Comparison of ENCODE assay signal across 8 cellular contexts in genomic region chr3:100993309-100993708, GRCh38. TPM values are rescaled to one million over a fixed set of nuclear protein-coding genes. Genes with fewer than 3 reads are reported as not detected.
DNase-seq lines count a peak whose midpoint lies in the region; ATAC-seq and TF ChIP-seq lines count a peak whose summit lies in the region.

TSS of gene ABI3BP (minus strand) at chr3:100993421. CDS start at chr3:100993384, 37 bp downstream.

- TF ChIP-seq POLR2A in breast epithelium (IDR thresholded peaks at IDR 0.05): no peak

- H3K27ac ChIP-seq in breast epithelium: peak within 1 kb of the TSS; percentile 31 to 72

- intact Hi-C loops in breast epithelium (cut with DNase I; ENCODE audit: low total_unique reads): no loop called here

- no peak for TF ChIP-seq CTCF in breast epithelium (IDR thresholded peaks at IDR 0.05)
- TF ChIP-seq CTCF in kidney epithelial cell (IDR thresholded peaks at IDR 0.05; ENCODE audit: insufficient read depth, low read length, poor library complexity, severe bottlenecking): no peak

- H3K4me1 ChIP-seq in breast epithelium: no peaks in the 10 kb centered on the region

- peak; percentile 5 for DNase-seq in activated CD8-positive, alpha-beta memory T cell treated with anti-CD3 and anti-CD28 coated beads, Interleukin-2, amount 50 U/mL, for 24 hours (ENCODE audit: extremely low read depth)
- DNase-seq in activated CD8-positive, alpha-beta memory T cell treated with anti-CD3 and anti-CD28 coated beads for 24 hours: no peak
- DNase-seq in breast epithelium (ENCODE audit: low spot score in 2 of 2) (peak in 1 of 2 donors; percentile 39), kidney epithelial cell (ENCODE audit: low read depth) (peak; percentile 52), NCI-H345 treated with DMSO at 0.1 percent for 48 hours (lab: John Stamatoyannopoulos, UW; ENCODE audit: unreplicated experiment) (no peak)
- peak; percentile 6 for DNase-seq in stimulated activated CD4-positive, alpha-beta T cell treated with anti-CD3 and anti-CD28 coated beads, Interleukin-4, amount 100 ng/mL, for 1 hour

- H3K9me3 ChIP-seq in breast epithelium: no peaks in the 10 kb centered on the region

- ATAC-seq in HG03108 (IDR thresholded peaks at IDR 0.05; ENCODE audit: unreplicated experiment) (no peak), GM21423 (IDR thresholded peaks at IDR 0.05; ENCODE audit: unreplicated experiment) (no peak)

- H3K4me3 ChIP-seq in breast epithelium (peak within 1 kb of the TSS; percentile 37 to 60 (median 42)), kidney epithelial cell (ENCODE audit: low read depth, low read length) (no peak within 1 kb of the TSS)

- H3K36me3 ChIP-seq in breast epithelium (no peaks in the 10 kb centered on the region), kidney epithelial cell (ENCODE audit: control insufficient read depth, insufficient read depth, low read length) (no peaks in the 10 kb centered on the region)

- H3K27me3 ChIP-seq in breast epithelium: no peaks in the 10 kb centered on the region
- no peaks in the 10 kb centered on the region for H3K27me3 ChIP-seq in kidney epithelial cell (ENCODE audit: control insufficient read depth, insufficient read depth, low read length)

RNA-seq across cellular contexts. Expression of gene ABI3BP, which starts in this region (rescaled TPM):
- total RNA-seq in breast epithelium (100 to 1,000 TPM in 1 of 3 donors, 10 to 100 TPM in 2; 17.4 to 170 (median 41.1) TPM), kidney epithelial cell (0.75 and 0.84 TPM in 2 replicates)

Comparison
In these comparisons a context has a peak if more than half of its experiments do, and no peak if none do; other contexts are left out.
1. RNA of gene ABI3BP (total RNA-seq): 17.4 to 170 TPM in breast epithelium; 0.75 to 0.84 TPM in kidney epithelial cell; every median in the first group is over 10 times any median in the second.
2. DNase-seq: peak in activated CD8-positive, alpha-beta memory T cell treated with anti-CD3 and anti-CD28 coated beads, Interleukin-2, amount 50 U/mL, for 24 hours (single experiment) and stimulated activated CD4-positive, alpha-beta T cell treated with anti-CD3 and anti-CD28 coated beads, Interleukin-4, amount 100 ng/mL, for 1 hour (single experiment); none in activated CD8-positive, alpha-beta memory T cell treated with anti-CD3 and anti-CD28 coated beads for 24 hours (single experiment) and NCI-H345 treated with DMSO at 0.1 percent for 48 hours (single experiment).
3. Peak in DNase-seq in kidney epithelial cell; RNA of the gene not detected or under 1 TPM.